In genomic region chr14:22836301-22837058, GRCh38 we compare ENCODE assay signal across 8 cellular contexts. TPM values are rescaled to one million over a fixed set of nuclear protein-coding genes. Genes with fewer than 3 reads are reported as not detected.
DNase-seq lines count a peak whose midpoint lies in the region; ATAC-seq, FAIRE-seq and TF ChIP-seq lines count a peak whose summit lies in the region.

Gene MMP14, plus strand, starts transcription at chr14:22836585. Its CDS starts 233 bp downstream, at chr14:22836818.

- WGBS in prostate gland: under 1% methylated on average over 44 of the region's 44 CpGs

- H3K9me3 ChIP-seq in ascending aorta (no peaks in the 10 kb centered on the region), prostate gland (no peaks in the 10 kb centered on the region)

- DNase-seq in AG08396 (ENCODE audit: low spot score) (peak; percentile 92), HTR-8/SVneo (ENCODE audit: insufficient read length, low spot score) (peak; percentile 58), ascending aorta (ENCODE audit: low spot score in 2 of 2) (peak; percentile 67 to 94), left ventricle myocardium superior (peak; percentile 77), prostate gland (ENCODE audit: low spot score) (peak; percentile 81), SKM-1 (lab: John Stamatoyannopoulos, UW; ENCODE audit: unreplicated experiment) (no peak), NCI-H128 (lab: John Stamatoyannopoulos, UW; ENCODE audit: unreplicated experiment) (no peak), ecto neural progenitor cell (ENCODE audit: low spot score) (no peak)

- TF ChIP-seq POLR2A in prostate gland (IDR thresholded peaks at IDR 0.05): peak; percentile 90

- H3K4me3 ChIP-seq in ascending aorta (peak within 1 kb of the TSS; percentile 68 to 86), prostate gland (peak within 1 kb of the TSS; percentile 71 to 82)

- intact Hi-C loops in ascending aorta (cut with DNase I) (loop anchor here (1.0 to 10.0 kb wide), 7 partner anchors 14 to 468 kb away; partner anchors contain the start of genes AJUBA, BCL2L2, LRP10 and PPP1R3E), left ventricle myocardium superior (cut with micrococcal nuclease) (no loop called here), prostate gland (cut with DNase I) (loop anchor here (1.0 to 5.0 kb wide), 2 partner anchors 17 to 249 kb away; partner anchors contain the start of gene DAD1)

- TF ChIP-seq CTCF in ascending aorta (IDR thresholded peaks at IDR 0.05): peak in 2 of 3 experiments; percentile 51 to 85
- peak in 3 of 4 experiments; percentile 33 to 58 (median 53) for TF ChIP-seq CTCF in prostate gland (IDR thresholded peaks at IDR 0.05)

- H3K4me1 ChIP-seq in ascending aorta (peaks cover 0 to 20% of the 10 kb centered on the region in 2 donors), prostate gland (replicated peaks) (no peaks in the 10 kb centered on the region)

- H3K27ac ChIP-seq in ascending aorta (peak within 1 kb of the TSS; percentile 91 to 94), prostate gland (peak within 1 kb of the TSS; percentile 92 to 93)

- peaks cover 16 to 25% of the 10 kb centered on the region in 2 donors for H3K36me3 ChIP-seq in ascending aorta
- H3K36me3 ChIP-seq in prostate gland: peaks cover 0 to 9% of the 10 kb centered on the region in 2 donors

- peak; percentile 83 for ATAC-seq in left ventricle myocardium superior

- no peaks in the 10 kb centered on the region for H3K27me3 ChIP-seq in ascending aorta
- H3K27me3 ChIP-seq in prostate gland (replicated peaks; ENCODE audit: insufficient read depth): no peaks in the 10 kb centered on the region

- no peak for FAIRE-seq in HTR-8/SVneo (lab: Jason Lieb, UNC)

RNA-seq across cellular contexts. Expression of gene MMP14, which starts in this region (rescaled TPM):
- total RNA-seq in ascending aorta: 178 TPM
- 19.9 TPM for total RNA-seq in left ventricle myocardium superior
- 10 to 100 TPM; 64.9 to 90.4 TPM for total RNA-seq in prostate gland

Comparison
In these comparisons a context has a peak if more than half of its experiments do, and no peak if none do; other contexts are left out.
1. DNase-seq: peak in AG08396 (single experiment), HTR-8/SVneo (single experiment), ascending aorta (2 of 2), left ventricle myocardium superior (single experiment) and prostate gland (single experiment); none in SKM-1 (single experiment), NCI-H128 (single experiment) and ecto neural progenitor cell (single experiment).